Comparison of ENCODE assay signal across 8 cellular contexts in the genomic region with DNA sequence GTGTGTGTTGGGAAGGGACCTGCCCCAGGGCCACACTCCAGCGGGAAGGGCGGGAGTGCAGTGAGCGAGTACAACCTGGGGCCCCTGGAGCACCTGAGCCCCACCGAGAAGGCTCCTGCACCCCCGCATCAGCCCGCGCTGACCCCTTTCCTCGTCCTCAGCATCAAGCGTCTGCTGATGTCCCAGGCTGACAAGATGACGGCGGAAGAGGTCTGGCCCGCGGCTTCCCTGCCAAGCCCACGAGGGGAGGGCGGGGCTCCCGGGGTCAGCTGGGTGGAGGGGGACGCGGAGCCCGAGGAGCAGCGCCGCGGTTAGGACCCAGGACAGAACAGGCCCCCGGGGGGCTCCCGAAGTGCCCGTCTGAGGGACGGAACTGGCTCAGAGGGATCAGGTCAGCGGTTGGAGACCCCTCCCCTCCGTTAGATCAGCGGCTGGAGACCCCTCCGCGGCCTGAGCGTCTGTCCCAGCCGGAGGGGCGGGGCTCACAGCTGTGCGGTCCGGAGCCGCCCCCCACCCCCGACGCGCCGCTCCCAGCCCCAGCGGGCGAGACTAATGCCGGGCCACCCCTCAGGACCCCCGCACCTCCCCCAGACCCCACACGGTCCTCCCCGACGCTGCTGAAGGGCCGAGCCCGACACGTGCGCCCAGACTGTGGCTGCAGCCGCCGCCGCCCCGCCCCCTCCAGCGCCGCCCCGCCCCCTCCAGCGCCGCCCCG. TPM values are rescaled to one million over a fixed set of nuclear protein-coding genes. Genes with fewer than 3 reads are reported as not detected.
DNase-seq lines count a peak whose midpoint lies in the region; ATAC-seq and TF ChIP-seq lines count a peak whose summit lies in the region.

No MANE protein-coding gene starts in this region.

- H3K9me3 Mint-ChIP-seq in effector memory CD8-positive, alpha-beta T cell: no peaks in the 10 kb centered on the region

- H3K27me3 ChIP-seq in BE2C (no peaks in the 10 kb centered on the region), mucosa of rectum (ENCODE audit: control insufficient read depth in 2 of 2, insufficient read depth in 2 of 2, low read length in 2 of 2) (no peaks in the 10 kb centered on the region), vagina (no peaks in the 10 kb centered on the region), SJCRH30 (no peaks in the 10 kb centered on the region)

- H3K4me3 Mint-ChIP-seq in effector memory CD8-positive, alpha-beta T cell: peak overlapping the region; percentile 72 to 78

- peak overlapping the region in 1 of 2 donors; percentile 28 for H3K9ac ChIP-seq in mucosa of rectum (ENCODE audit: low read depth in 1 of 2, low read length in 2 of 2)

- intact Hi-C loops in vagina (cut with DNase I): no loop called here

- H3K4me1 ChIP-seq in BE2C: peaks cover 13% of the 10 kb centered on the region
- H3K4me1 ChIP-seq in mucosa of rectum (ENCODE audit: control insufficient read depth in 2 of 2, insufficient read depth in 2 of 2, low read length in 2 of 2): peaks cover 36 to 44% of the 10 kb centered on the region in 2 donors
- H3K4me1 ChIP-seq in vagina: peaks cover 40% of the 10 kb centered on the region
- H3K4me1 ChIP-seq in SJCRH30: peaks cover 25% of the 10 kb centered on the region

- H3K36me3 ChIP-seq in BE2C (no peaks in the 10 kb centered on the region), mucosa of rectum (ENCODE audit: control insufficient read depth in 2 of 2, insufficient read depth in 2 of 2, low read length in 2 of 2) (no peaks in the 10 kb centered on the region), vagina (no peaks in the 10 kb centered on the region), SJCRH30 (no peaks in the 10 kb centered on the region)

- no peaks in the 10 kb centered on the region for H3K9me3 ChIP-seq in BE2C
- H3K9me3 ChIP-seq in mucosa of rectum (ENCODE audit: control insufficient read depth in 2 of 2, low read length in 2 of 2): no peaks in the 10 kb centered on the region
- no peaks in the 10 kb centered on the region for H3K9me3 ChIP-seq in vagina
- H3K9me3 ChIP-seq in SJCRH30 (replicated peaks): no peaks in the 10 kb centered on the region

- H3K27ac ChIP-seq in mucosa of rectum (ENCODE audit: low read depth in 2 of 2, low read length in 2 of 2): no peak overlapping the region
- peak overlapping the region; percentile 61 for H3K27ac ChIP-seq in vagina
- no peak overlapping the region for H3K27ac ChIP-seq in SJCRH30

- TF ChIP-seq CTCF in BE2C (IDR thresholded peaks at IDR 0.05; ENCODE audit: low read depth, low read length) (no peak), HFF-Myc (IDR thresholded peaks at IDR 0.05; ENCODE audit: low read depth, low read length, missing control alignments) (no peak), vagina (IDR thresholded peaks at IDR 0.05) (no peak)

- peaks cover 8% of the 10 kb centered on the region for H3K36me3 Mint-ChIP-seq in effector memory CD8-positive, alpha-beta T cell (ENCODE audit: insufficient read depth)

- peak; percentile 91 for DNase-seq in BE2C
- DNase-seq in HFF-Myc (ENCODE audit: extremely low read depth, low read depth): no peak
- peak; percentile 47 to 58 (median 56) for DNase-seq in effector memory CD8-positive, alpha-beta T cell
- no peak for DNase-seq in vagina (ENCODE audit: extremely low spot score in 2 of 2)
- DNase-seq in SJCRH30: no peak
- no peak for DNase-seq in DMS153 (lab: John Stamatoyannopoulos, UW)

- peak; percentile 54 to 57 for ATAC-seq in activated CD4-positive, CD25-positive, alpha-beta regulatory T cell treated with anti-CD3 and anti-CD28 coated beads, Interleukin-2, amount 50 U/mL, for 24 hours
- peak; percentile 77 for ATAC-seq in effector memory CD8-positive, alpha-beta T cell (replicated peaks)

- H3K27ac Mint-ChIP-seq in effector memory CD8-positive, alpha-beta T cell: peak overlapping the region in 1 of 2 donors; percentile 84

- H3K27me3 Mint-ChIP-seq in effector memory CD8-positive, alpha-beta T cell: peaks cover 0 to 10% of the 10 kb centered on the region in 2 donors

- peaks cover 14 to 20% of the 10 kb centered on the region in 2 donors for H3K4me1 Mint-ChIP-seq in effector memory CD8-positive, alpha-beta T cell (ENCODE audit: low read depth in 2 of 2)

- H3K4me3 ChIP-seq in BE2C (ENCODE audit: low read depth, low read length) (peak overlapping the region; percentile 63), HFF-Myc (replicated peaks; ENCODE audit: low read depth, low read length) (peak overlapping the region; percentile 41), mucosa of rectum (ENCODE audit: low read length in 2 of 2) (peak overlapping the region; percentile 37 to 40), vagina (peak overlapping the region; percentile 54 to 77), SJCRH30 (no peak overlapping the region)

- TF ChIP-seq POLR2A in vagina (IDR thresholded peaks at IDR 0.05): no peak

RNA-seq across cellular contexts. Expression of a gene that starts 6.7 kb away (rescaled TPM):
- polyA plus RNA-seq in BE2C (2012; ENCODE audit: insufficient read depth, insufficient read length, low read depth): 10.4 TPM
- total RNA-seq in vagina: 3.4 TPM
- 3.2 and 3.4 TPM in 2 replicates for total RNA-seq in SJCRH30 (2014; rRNA removed; shearing (Covaris generic))

RNA-seq across cellular contexts. Expression of a gene that starts 7.0 kb away (rescaled TPM):
- polyA plus RNA-seq in BE2C (2012; ENCODE audit: insufficient read depth, insufficient read length, low read depth): 946 TPM
- 181 TPM for total RNA-seq in vagina
- 338 and 409 TPM in 2 replicates for total RNA-seq in SJCRH30 (2014; rRNA removed; shearing (Covaris generic))

RNA-seq across cellular contexts. Expression of a gene that starts 7.9 kb away (rescaled TPM):
- 0.34 TPM for polyA plus RNA-seq in BE2C (2012; ENCODE audit: insufficient read depth, insufficient read length, low read depth)
- 11.0 TPM for total RNA-seq in vagina
- total RNA-seq in SJCRH30 (2014; rRNA removed; shearing (Covaris generic)): 0.13 TPM in 1 of 2 replicates, not detected in the other

RNA-seq across cellular contexts. Expression of a gene that starts 24.5 kb away (rescaled TPM):
- 45.4 TPM for polyA plus RNA-seq in BE2C (2012; ENCODE audit: insufficient read depth, insufficient read length, low read depth)
- total RNA-seq in vagina: 64.8 TPM
- 50.3 and 60.4 TPM in 2 replicates for total RNA-seq in SJCRH30 (2014; rRNA removed; shearing (Covaris generic))

RNA-seq across cellular contexts. Expression of a gene that starts 55.7 kb away (rescaled TPM):
- polyA plus RNA-seq in BE2C (2012; ENCODE audit: insufficient read depth, insufficient read length, low read depth): 4.8 TPM
- 4.2 TPM for total RNA-seq in vagina
- 0.03 TPM in 1 of 2 replicates, not detected in the other for total RNA-seq in SJCRH30 (2014; rRNA removed; shearing (Covaris generic))

Comparison
In these comparisons a context has a peak if more than half of its experiments do, and no peak if none do; other contexts are left out.
1. DNase-seq: peak in BE2C (single experiment) and effector memory CD8-positive, alpha-beta T cell (3 of 3); none in HFF-Myc (single experiment), vagina (0 of 2), SJCRH30 (0 of 2) and DMS153 (single experiment).
2. RNA of a gene that starts 7.9 kb away (total RNA-seq): 11.0 TPM in vagina (single experiment); 0.13 TPM in SJCRH30; every median in the first group is over 10 times any median in the second.